Comparison of ENCODE assay signal across 1 cellular context in the genomic region with DNA sequence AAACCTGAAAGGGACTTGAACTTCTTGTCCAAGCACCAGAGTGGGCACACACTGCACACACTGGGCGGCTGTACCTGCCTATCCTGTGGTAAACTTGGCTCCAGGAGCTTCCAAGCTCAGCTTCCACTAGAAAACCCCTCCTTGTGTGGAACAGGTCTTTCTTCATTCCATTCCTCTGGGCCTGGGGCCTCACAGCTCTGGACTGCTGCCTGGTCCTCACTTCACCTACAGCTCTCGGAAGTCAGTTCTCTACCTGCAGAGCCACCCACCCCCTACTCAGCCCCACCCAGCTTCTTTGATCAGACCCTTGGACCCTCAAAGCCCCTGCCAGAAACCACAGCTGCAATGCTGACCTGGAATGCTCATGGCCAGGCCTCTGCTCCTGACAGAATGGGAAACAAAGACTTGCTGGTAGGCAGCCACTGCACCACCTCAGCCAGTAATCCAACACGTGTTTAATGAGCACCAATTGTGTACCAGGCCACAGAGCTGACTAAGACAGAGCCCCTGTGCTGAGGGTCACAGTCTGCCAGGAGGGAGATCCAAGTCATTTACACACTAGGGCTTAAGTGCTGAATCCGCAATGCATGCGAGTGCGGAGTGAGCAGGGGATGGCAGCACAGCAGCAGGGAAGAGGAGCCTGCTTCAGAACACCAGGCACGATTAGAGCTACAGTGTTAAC.
TF ChIP-seq lines count a peak whose summit lies in the region.

No MANE protein-coding gene starts in this region.

TF ChIP-seq in H1, 55 proteins besides CTCF, POLR2A, EP300 and RAD21:
- no peak for TF ChIP-seq KDM1A (IDR thresholded peaks at IDR 0.05; ENCODE audit: borderline replicate concordance, low read length)
